Comparison of ENCODE assay signal across 1 cellular context in the genomic region with DNA sequence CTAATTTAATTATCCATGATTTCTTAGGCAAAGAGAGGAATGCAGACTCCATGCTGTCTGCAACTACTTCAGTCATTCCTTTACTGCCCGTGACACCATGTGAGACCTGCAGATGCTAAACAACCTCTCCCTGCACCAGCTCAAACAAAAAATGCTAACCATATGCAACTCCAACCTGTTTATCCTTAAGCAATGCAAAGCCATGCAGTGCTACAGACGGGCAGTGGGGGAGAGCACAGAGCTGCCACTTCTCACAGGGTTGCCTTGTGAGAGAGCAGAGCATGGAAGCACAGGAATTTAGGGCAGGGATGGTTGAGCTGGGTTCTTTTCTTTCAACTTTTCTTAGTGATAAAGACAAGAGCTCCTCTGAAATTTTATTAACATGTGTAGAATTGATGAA.
TF ChIP-seq lines count a peak whose summit lies in the region.

No MANE protein-coding gene starts in this region.

TF ChIP-seq in HepG2, 621 proteins besides CTCF, POLR2A, EP300 and RAD21 (continued from another document):
- TF ChIP-seq, protein P1, sequence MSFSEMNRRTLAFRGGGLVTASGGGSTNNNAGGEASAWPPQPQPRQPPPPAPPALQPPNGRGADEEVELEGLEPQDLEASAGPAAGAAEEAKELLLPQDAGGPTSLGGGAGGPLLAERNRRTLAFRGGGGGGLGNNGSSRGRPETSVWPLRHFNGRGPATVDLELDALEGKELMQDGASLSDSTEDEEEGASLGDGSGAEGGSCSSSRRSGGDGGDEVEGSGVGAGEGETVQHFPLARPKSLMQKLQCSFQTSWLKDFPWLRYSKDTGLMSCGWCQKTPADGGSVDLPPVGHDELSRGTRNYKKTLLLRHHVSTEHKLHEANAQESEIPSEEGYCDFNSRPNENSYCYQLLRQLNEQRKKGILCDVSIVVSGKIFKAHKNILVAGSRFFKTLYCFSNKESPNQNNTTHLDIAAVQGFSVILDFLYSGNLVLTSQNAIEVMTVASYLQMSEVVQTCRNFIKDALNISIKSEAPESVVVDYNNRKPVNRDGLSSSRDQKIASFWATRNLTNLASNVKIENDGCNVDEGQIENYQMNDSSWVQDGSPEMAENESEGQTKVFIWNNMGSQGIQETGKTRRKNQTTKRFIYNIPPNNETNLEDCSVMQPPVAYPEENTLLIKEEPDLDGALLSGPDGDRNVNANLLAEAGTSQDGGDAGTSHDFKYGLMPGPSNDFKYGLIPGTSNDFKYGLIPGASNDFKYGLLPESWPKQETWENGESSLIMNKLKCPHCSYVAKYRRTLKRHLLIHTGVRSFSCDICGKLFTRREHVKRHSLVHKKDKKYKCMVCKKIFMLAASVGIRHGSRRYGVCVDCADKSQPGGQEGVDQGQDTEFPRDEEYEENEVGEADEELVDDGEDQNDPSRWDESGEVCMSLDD (CRISPR knock-in tag; IDR thresholded peaks at IDR 0.05; ENCODE audit: borderline replicate concordance), result no peak
- TF ChIP-seq, protein P2, sequence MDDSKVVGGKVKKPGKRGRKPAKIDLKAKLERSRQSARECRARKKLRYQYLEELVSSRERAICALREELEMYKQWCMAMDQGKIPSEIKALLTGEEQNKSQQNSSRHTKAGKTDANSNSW (CRISPR knock-in tag; IDR thresholded peaks at IDR 0.05; ENCODE audit: borderline replicate concordance), result no peak
- TF ChIP-seq ZNF3 (CRISPR knock-in tag; IDR thresholded peaks at IDR 0.05), result no peak
- no peak for TF ChIP-seq ZSCAN22 (CRISPR knock-in tag; IDR thresholded peaks at IDR 0.05)
- TF ChIP-seq, protein P3, sequence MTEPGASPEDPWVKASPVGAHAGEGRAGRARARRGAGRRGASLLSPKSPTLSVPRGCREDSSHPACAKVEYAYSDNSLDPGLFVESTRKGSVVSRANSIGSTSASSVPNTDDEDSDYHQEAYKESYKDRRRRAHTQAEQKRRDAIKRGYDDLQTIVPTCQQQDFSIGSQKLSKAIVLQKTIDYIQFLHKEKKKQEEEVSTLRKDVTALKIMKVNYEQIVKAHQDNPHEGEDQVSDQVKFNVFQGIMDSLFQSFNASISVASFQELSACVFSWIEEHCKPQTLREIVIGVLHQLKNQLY (CRISPR knock-in tag; IDR thresholded peaks at IDR 0.05), result no peak
- no peak for TF ChIP-seq ZNF224 (CRISPR knock-in tag; IDR thresholded peaks at IDR 0.05)
- no peak for TF ChIP-seq MAF1 (CRISPR knock-in tag; IDR thresholded peaks at IDR 0.05; ENCODE audit: borderline replicate concordance)
- TF ChIP-seq JUN (CRISPR knock-in tag; IDR thresholded peaks at IDR 0.05), result no peak
- TF ChIP-seq RBM39 (IDR thresholded peaks at IDR 0.05; ENCODE audit: low read depth, low read length, poor library complexity, severe bottlenecking), result no peak
- TF ChIP-seq ZNF773 (CRISPR knock-in tag; IDR thresholded peaks at IDR 0.05; ENCODE audit: borderline replicate concordance), result no peak
